Comparison of ENCODE assay signal across 28 cellular contexts in the genomic region with DNA sequence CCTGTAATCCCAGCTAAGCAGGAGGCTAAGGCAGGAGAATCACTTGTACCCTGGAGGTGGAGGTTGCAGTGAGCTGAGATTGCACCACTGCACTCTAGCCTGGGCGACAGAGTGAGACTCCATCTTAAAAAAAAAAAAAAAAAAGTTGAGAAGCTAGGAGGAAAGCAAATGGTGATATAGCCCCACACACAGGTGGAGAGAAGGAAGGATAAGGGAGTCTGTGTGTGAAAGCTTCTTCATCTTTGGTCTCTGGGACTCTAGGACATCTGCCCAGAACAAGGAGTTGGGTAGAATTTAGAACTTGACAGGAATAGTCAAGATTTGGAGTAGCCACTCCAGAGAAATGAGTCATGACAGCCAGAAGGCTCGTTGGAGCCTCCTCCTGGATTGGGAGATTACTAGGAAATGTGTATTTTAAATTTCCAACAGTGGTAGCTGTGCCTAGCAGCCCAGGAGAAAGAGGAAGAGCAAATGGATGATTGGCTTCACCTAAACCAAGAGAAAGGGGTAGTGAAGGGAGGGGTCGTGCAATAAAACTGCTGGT. TPM values are rescaled to one million over a fixed set of nuclear protein-coding genes. Genes with fewer than 3 reads are reported as not detected.
DNase-seq lines count a peak whose midpoint lies in the region; ATAC-seq, FAIRE-seq and TF ChIP-seq lines count a peak whose summit lies in the region.
"Had no signal": no experiment of that assay in that cellular context is flagged by ENCODE, and none has a peak within 500 bp of the region (broad histone marks: within the 10 kb centered on the region; RNA-seq: fewer than 3 reads in every experiment).

No MANE protein-coding gene starts in this region.

- DNase-seq in AG20443 (ENCODE audit: low spot score) (peak; percentile 30), K562 (ENCODE audit: extremely low read depth in 1 of 4, low spot score in 3 of 4) (no peak), lung (ENCODE audit: low spot score) (no peak), head of caudate nucleus (no peak), esophagus muscularis mucosa (ENCODE audit: extremely low spot score) (no peak), KBM-7 (no peak)
- DNase-seq: activated CD4-positive, alpha-beta T cell treated with anti-CD3 and anti-CD28 coated beads for 36 hours; activated gamma-delta T cell treated with Interleukin-2 at 50 U/mL for 16 hours; activated naive CD8-positive, alpha-beta T cell treated with anti-CD3 and anti-CD28 coated beads, Interleukin-2, amount 50 U/mL, for 24 hours; activated T-cell treated with anti-CD3 and anti-CD28 coated beads, Interleukin-2, amount 50 U/mL, for 1 hour; body of pancreas; cerebellar nuclear complex; hippocampal formation; left cardiac atrium; mesenchymal stem cell; NCI-H1436 treated with DMSO at 0.1 percent for 48 hours; NCI-H2107; NCI-H446; right lobe of liver; stimulated activated CD4-positive, alpha-beta T cell treated with anti-CD3 and anti-CD28 coated beads, Interleukin-12 subunit alpha, Interleukin-12 subunit beta, amount 100 ng/mL, for 4 hours; stimulated activated CD4-positive, alpha-beta T cell treated with anti-CD3 and anti-CD28 coated beads, Interleukin-4, amount 100 ng/mL, for 4 hours; stimulated activated naive B cell treated with anti-CD40 and anti-IgM and Interleukin-4, amounts not matched to agents 10 μg/mL and 1 μg/mL and 100 μg/mL, for 72 hours had no signal

- CTCF ChIA-PET in HEK293 (lab: Yijun Ruan, JAX) = no interaction called here
- CTCF ChIA-PET in K562 (lab: Yijun Ruan, JAX; ENCODE audit: low intra/inter-chr PET ratio) = interaction anchor here (0.7 to 2.1 kb wide), 2 partner anchors 724 to 1946 kb away, joined by 5 to 6 read pairs; no protein-coding TSS in a partner anchor

- H3K36me3 ChIP-seq in HEK293 (ENCODE audit: control insufficient read depth in 2 of 2, insufficient read depth in 1 of 2, low read length in 2 of 2) (peaks cover 0 to 39% of the 10 kb centered on the region in 2 experiments; a peak in 2 of 3 replicates), K562 (ENCODE audit: control insufficient read depth, insufficient read depth, low read length) (peaks cover 11% of the 10 kb centered on the region), lung (ENCODE audit: control insufficient read depth in 2 of 2, insufficient read depth in 2 of 2, low read length in 2 of 2) (peaks cover 0 to 12% of the 10 kb centered on the region in 2 donors), esophagus muscularis mucosa (peaks cover 5 to 60% (median 22%) of the 10 kb centered on the region in 4 donors)

- H3K9ac ChIP-seq in K562 (ENCODE audit: insufficient read depth in 1 of 2, low read depth in 2 of 2, low read length in 2 of 2) = no peak overlapping the region

- FAIRE-seq in K562 (lab: Jason Lieb, UNC) = no peak
- FAIRE-seq: frontal cortex, GM12892, H1 had no signal

- H3K4me3 ChIP-seq in HEK293 (ENCODE audit: low read depth, low read length) = no peak overlapping the region
- no peak overlapping the region for H3K4me3 ChIP-seq in K562
- H3K4me3 ChIP-seq in lung = no peak overlapping the region
- no peak overlapping the region for H3K4me3 ChIP-seq in esophagus muscularis mucosa
- H3K4me3 ChIP-seq: body of pancreas, right lobe of liver had no signal

- TF ChIP-seq RAD21 in K562 (CRISPR knock-in tag; conservative IDR thresholded peaks at IDR 0.05 in 1 of 2, IDR thresholded peaks at IDR 0.05 in 1 of 2) = peak in 1 of 2 experiments; percentile 26; a peak in 1 of 4 replicates

- POLR2A ChIA-PET in HEK293 (lab: Yijun Ruan, JAX) (no interaction called here), K562 (lab: Yijun Ruan, JAX) (interaction anchor here (0.6 to 1.9 kb wide), 3 partner anchors 12 to 219 kb away, joined by 3 to 4 read pairs (median 3); no protein-coding TSS in a partner anchor)

- intact Hi-C loops in K562 (cut with micrococcal nuclease) = no loop called here
- intact Hi-C loops in head of caudate nucleus (cut with DNase I) = no loop called here
- intact Hi-C loops in esophagus muscularis mucosa (cut with DNase I) = no loop called here

- H2AFZ ChIP-seq in K562 (ENCODE audit: low read depth, low read length) = no peak overlapping the region

- 27% methylated on average over 3 of the region's 3 CpGs for WGBS in K562 (ENCODE audit: insufficient coverage, low coverage, missing lambda C conversion rate)
- WGBS in lung, 2 donors = 73 to 80% methylated on average over 3 of the region's 3 CpGs
- 70% methylated on average over 3 of the region's 3 CpGs for WGBS in esophagus muscularis mucosa

- no peaks in the 10 kb centered on the region for H3K9me3 ChIP-seq in HEK293 (ENCODE audit: control insufficient read depth, insufficient read depth, low read depth, low read length)
- no peaks in the 10 kb centered on the region for H3K9me3 ChIP-seq in K562 (replicated peaks; ENCODE audit: control insufficient read depth, insufficient read depth, low read depth, low read length)
- peaks cover 0 to 2% of the 10 kb centered on the region in 2 donors for H3K9me3 ChIP-seq in lung (ENCODE audit: control insufficient read depth in 2 of 2, insufficient read depth in 1 of 2, low read length in 1 of 2)
- no peaks in the 10 kb centered on the region for H3K9me3 ChIP-seq in esophagus muscularis mucosa
- H3K9me3 ChIP-seq: body of pancreas, right lobe of liver had no signal

- no peaks in the 10 kb centered on the region for H3K4me1 ChIP-seq in HEK293 (ENCODE audit: control insufficient read depth, insufficient read depth, low read length)
- no peaks in the 10 kb centered on the region for H3K4me1 ChIP-seq in K562 (replicated peaks in 1 of 2; ENCODE audit: control insufficient read depth in 2 of 2, insufficient read depth in 2 of 2, low read length in 2 of 2)
- H3K4me1 ChIP-seq in lung (ENCODE audit: control insufficient read depth in 2 of 2, insufficient read depth in 2 of 2, low read length in 2 of 2) = no peaks in the 10 kb centered on the region
- no peaks in the 10 kb centered on the region for H3K4me1 ChIP-seq in esophagus muscularis mucosa
- H3K4me1 ChIP-seq: body of pancreas, right lobe of liver had no signal

- H3K4me2 ChIP-seq in K562 (ENCODE audit: insufficient read depth, low read length) = no peak overlapping the region

- BruUV-seq in K562 (replicated peaks; lab: Mats Ljungman, UMichigan) = no TSS peak

- H3K79me2 ChIP-seq in K562 (ENCODE audit: control insufficient read depth, insufficient read depth, low read length) = no peaks in the 10 kb centered on the region

- in situ Hi-C loops in K562 (cut with MboI) (no loop called here), KBM-7 (cut with MboI; ENCODE audit: low pct_unique_long_range_greater_than_20kb, low sequenced_read_pairs) (no loop called here)

- H3K27ac ChIP-seq in HEK293 (ENCODE audit: extremely low read depth, low read depth, low read length) = no peak overlapping the region
- H3K27ac ChIP-seq in K562 (ENCODE audit: extremely low read depth, low read depth, low read length) = no peak overlapping the region
- no peak overlapping the region for H3K27ac ChIP-seq in lung (ENCODE audit: low read depth in 1 of 2, low read length in 1 of 2)
- H3K27ac ChIP-seq in esophagus muscularis mucosa (replicated peaks in 1 of 4) = no peak overlapping the region
- H3K27ac ChIP-seq: body of pancreas, right lobe of liver had no signal

- H3K27me3 ChIP-seq in K562 (ENCODE audit: control insufficient read depth in 2 of 2, insufficient read depth in 2 of 2, low read length in 2 of 2) = no peaks in the 10 kb centered on the region
- H3K27me3 ChIP-seq in lung (ENCODE audit: control insufficient read depth, insufficient read depth) = no peaks in the 10 kb centered on the region
- H3K27me3 ChIP-seq in esophagus muscularis mucosa = no peaks in the 10 kb centered on the region
- H3K27me3 ChIP-seq: body of pancreas, right lobe of liver had no signal

- TF ChIP-seq POLR2A in K562 (conservative IDR thresholded peaks at IDR 0.05) = no peak
- TF ChIP-seq POLR2A in esophagus muscularis mucosa (IDR thresholded peaks at IDR 0.05; ENCODE audit: low read depth) = no peak

- TF ChIP-seq CTCF in HEK293 (tag by site-specific recombination; IDR thresholded peaks at IDR 0.05) = no peak
- peak in 1 of 3 experiments; percentile 30; a peak in 2 of 6 replicates for TF ChIP-seq CTCF in K562 (IDR thresholded peaks at IDR 0.05 in 2 of 3, conservative IDR thresholded peaks at IDR 0.05 in 1 of 3; ENCODE audit: insufficient read depth in 2 of 3, low read depth in 1 of 3, low read length in 3 of 3)
- TF ChIP-seq CTCF in lung (IDR thresholded peaks at IDR 0.05; ENCODE audit: control extremely low read depth, extremely low read depth) = no peak
- no peak for TF ChIP-seq CTCF in esophagus muscularis mucosa (IDR thresholded peaks at IDR 0.05)

- no peaks in the 10 kb centered on the region for H4K20me1 ChIP-seq in K562 (replicated peaks; ENCODE audit: control insufficient read depth, insufficient read depth, low read length)

- peak; percentile 37 for ATAC-seq in K562
- ATAC-seq in lung (ENCODE audit: insufficient read depth, low FRiP score) = peak; percentile 41
- ATAC-seq in GM21447 (IDR thresholded peaks at IDR 0.05; ENCODE audit: unreplicated experiment) = no peak
- ATAC-seq: activated CD4-positive, alpha-beta T cell treated with anti-CD3 and anti-CD28 coated beads for 36 hours; activated naive CD8-positive, alpha-beta T cell treated with anti-CD3 and anti-CD28 coated beads, Interleukin-2, amount 50 U/mL, for 24 hours; body of pancreas; left cardiac atrium; right lobe of liver; Right ventricle myocardium inferior; stimulated activated naive B cell treated with anti-CD40 and anti-IgM and Interleukin-4, amounts not matched to agents 10 μg/mL and 1 μg/mL and 100 μg/mL, for 72 hours had no signal

- H3K9me1 ChIP-seq in K562 (ENCODE audit: control insufficient read depth, insufficient read depth, low read length) = no peaks in the 10 kb centered on the region

- no peak for TF ChIP-seq EP300 in K562 (IDR thresholded peaks at IDR 0.05; ENCODE audit: low read length)
- TF ChIP-seq EP300 in esophagus muscularis mucosa (IDR thresholded peaks at IDR 0.05) = no peak

RNA-seq across cellular contexts. Expression of a gene that starts 19.9 kb away (rescaled TPM):
- total RNA-seq in K562 (2011; cell fraction: chromatin; rRNA removed; ENCODE audit: low replicate concordance) = 10.3 and 14.9 TPM in 2 replicates
- 5.8 and 6.1 TPM in 2 replicates for total RNA-seq in K562 (2011; cell fraction: nucleolus; rRNA removed)
- 13.4 and 17.6 TPM in 2 replicates for total RNA-seq in K562 (2011; cell fraction: nucleoplasm; rRNA removed)
- total RNA-seq in K562 (2014; rRNA removed) = 7.3 and 9.9 TPM in 2 replicates
- 13.4 and 17.9 TPM in 2 replicates for total RNA-seq in K562 (2014; rRNA removed; fragmentation: Illumina TruSeq; extraction: Trizol)
- 11.5 and 15.8 TPM in 2 replicates for total RNA-seq in K562 (2015; rRNA removed; fragmentation: Illumina TruSeq; extraction: Trizol)
- total RNA-seq in K562 (2021) = 14.3 and 15.0 TPM in 2 replicates
- 8.8 and 10.2 TPM in 2 replicates for polyA plus RNA-seq in K562 (2011; rRNA removed)
- polyA plus RNA-seq in K562 (2011; cell fraction: cytosol; rRNA removed) = 4.3 and 11.9 TPM in 2 replicates
- 15.2 and 18.7 TPM in 2 replicates for polyA plus RNA-seq in K562 (2011; cell fraction: nucleus; rRNA removed)
- polyA plus RNA-seq in K562 (2012) = 13.2 and 29.8 TPM in 2 replicates
- polyA plus RNA-seq in K562 (2014; fragmentation: Illumina TruSeq; extraction: Trizol) = 14.7 and 19.2 TPM in 2 replicates
- 10 to 100 TPM; 20.8 to 22.3 TPM for polyA plus RNA-seq in K562 (2014; fragmentation: Nextera tagmentation; extraction: Ambion mirVana)
- 14.0 and 14.2 TPM in 2 replicates for polyA plus RNA-seq in K562 (2014; rRNA removed)
- polyA minus RNA-seq in K562 (2011; rRNA and poly(A)+ RNA removed) = 13.2 and 21.9 TPM in 2 replicates
- 3.3 and 5.7 TPM in 2 replicates for polyA minus RNA-seq in K562 (2011; cell fraction: cytosol; rRNA and poly(A)+ RNA removed)
- polyA minus RNA-seq in K562 (2011; cell fraction: nucleus; rRNA and poly(A)+ RNA removed) = 3.5 and 6.0 TPM in 2 replicates
- 100 to 1,000 TPM in 1 of 2 donors, 10 to 100 TPM in 1; 36.0 to 116 TPM for total RNA-seq in lung
- 10 to 100 TPM; 31.9 to 78.6 TPM for polyA plus RNA-seq in lung
- 1 to 10 TPM; 4.6 to 7.2 (median 6.6) TPM for total RNA-seq in esophagus muscularis mucosa

RNA-seq across cellular contexts. Expression of a gene that starts 29.7 kb away (rescaled TPM):
- 182 and 518 TPM in 2 replicates for total RNA-seq in K562 (2011; cell fraction: chromatin; rRNA removed; ENCODE audit: low replicate concordance)
- 112 and 145 TPM in 2 replicates for total RNA-seq in K562 (2011; cell fraction: nucleolus; rRNA removed)
- 168 and 205 TPM in 2 replicates for total RNA-seq in K562 (2011; cell fraction: nucleoplasm; rRNA removed)
- 234 and 269 TPM in 2 replicates for total RNA-seq in K562 (2014; rRNA removed)
- total RNA-seq in K562 (2014; rRNA removed; fragmentation: Illumina TruSeq; extraction: Trizol) = 355 and 364 TPM in 2 replicates
- total RNA-seq in K562 (2015; rRNA removed; fragmentation: Illumina TruSeq; extraction: Trizol) = 395 and 409 TPM in 2 replicates
- 329 and 341 TPM in 2 replicates for total RNA-seq in K562 (2021)
- polyA plus RNA-seq in K562 (2011; rRNA removed) = 241 and 373 TPM in 2 replicates
- 153 and 188 TPM in 2 replicates for polyA plus RNA-seq in K562 (2011; cell fraction: cytosol; rRNA removed)
- 193 and 234 TPM in 2 replicates for polyA plus RNA-seq in K562 (2011; cell fraction: nucleus; rRNA removed)
- 141 and 260 TPM in 2 replicates for polyA plus RNA-seq in K562 (2012)
- polyA plus RNA-seq in K562 (2014; fragmentation: Illumina TruSeq; extraction: Trizol) = 265 and 294 TPM in 2 replicates
- polyA plus RNA-seq in K562 (2014; fragmentation: Nextera tagmentation; extraction: Ambion mirVana) = 100 to 1,000 TPM; 100 to 246 TPM
- polyA plus RNA-seq in K562 (2014; rRNA removed) = 275 and 300 TPM in 2 replicates
- polyA minus RNA-seq in K562 (2011; rRNA and poly(A)+ RNA removed) = 621 and 707 TPM in 2 replicates
- polyA minus RNA-seq in K562 (2011; cell fraction: cytosol; rRNA and poly(A)+ RNA removed) = 125 and 221 TPM in 2 replicates
- 236 and 384 TPM in 2 replicates for polyA minus RNA-seq in K562 (2011; cell fraction: nucleus; rRNA and poly(A)+ RNA removed)
- total RNA-seq in lung = 100 to 1,000 TPM; 129 to 157 TPM
- polyA plus RNA-seq in lung = 10 to 100 TPM; 55.5 to 99.8 TPM
- total RNA-seq in esophagus muscularis mucosa = 10 to 100 TPM; 73.0 to 89.7 (median 74.5) TPM
